In genomic region chr5:54384356-54384933, GRCh38 we compare ENCODE assay signal across 13 cellular contexts.
DNase-seq lines count a peak whose midpoint lies in the region; ATAC-seq and TF ChIP-seq lines count a peak whose summit lies in the region.
"Had no signal": no experiment of that assay in that cellular context is flagged by ENCODE, and none has a peak within 500 bp of the region (broad histone marks: within the 10 kb centered on the region; RNA-seq: fewer than 3 reads in every experiment).

No MANE protein-coding gene starts in this region.

- H3K4me2 ChIP-seq in GM23338 (no peak overlapping the region), hepatocyte (peak overlapping the region; percentile 16), smooth muscle cell (peak overlapping the region; percentile 31)
- H3K4me2 ChIP-seq: A549 had no signal

- H3K4me3 Mint-ChIP-seq in GM23338 = no peak overlapping the region
- H3K4me3 Mint-ChIP-seq in activated CD4-positive, alpha-beta T cell treated with anti-CD3 and anti-CD28 coated beads, Interleukin-2, amount 10 ng/mL, durations not matched to agents 24 days and 14 days = no peak overlapping the region

- peaks cover 21% of the 10 kb centered on the region for H3K9me3 Mint-ChIP-seq in GM23338
- peaks cover 4% of the 10 kb centered on the region for H3K9me3 Mint-ChIP-seq in activated CD4-positive, alpha-beta T cell treated with anti-CD3 and anti-CD28 coated beads, Interleukin-2, amount 10 ng/mL, durations not matched to agents 24 days and 14 days

- H3K4me1 ChIP-seq in GM23338 (ENCODE audit: insufficient read depth) = peaks cover 11% of the 10 kb centered on the region; the same call in 1 of the 2 replicates
- H3K4me1 ChIP-seq in hepatocyte (ENCODE audit: insufficient read depth) = peaks cover 34% of the 10 kb centered on the region
- no peaks in the 10 kb centered on the region for H3K4me1 ChIP-seq in smooth muscle cell (ENCODE audit: low read depth)
- no peaks in the 10 kb centered on the region for H3K4me1 ChIP-seq in upper lobe of right lung
- H3K4me1 ChIP-seq: A549, BE2C, HAP-1 had no signal

- peaks cover 1% of the 10 kb centered on the region for H3K27me3 Mint-ChIP-seq in GM23338 (ENCODE audit: insufficient read depth, low read depth, poor library complexity)
- no peaks in the 10 kb centered on the region for H3K27me3 Mint-ChIP-seq in activated CD4-positive, alpha-beta T cell treated with anti-CD3 and anti-CD28 coated beads, Interleukin-2, amount 10 ng/mL, durations not matched to agents 24 days and 14 days

- H2AFZ ChIP-seq in GM23338 (peak overlapping the region; percentile 59; the same call in 1 of the 2 replicates), hepatocyte (no peak overlapping the region), smooth muscle cell (ENCODE audit: low read depth) (no peak overlapping the region)

- H3K27ac ChIP-seq in GM23338 (ENCODE audit: low read depth) = no peak overlapping the region
- peak overlapping the region; percentile 94 for H3K27ac ChIP-seq in SK-N-MC
- H3K27ac ChIP-seq in hepatocyte = peak overlapping the region; percentile 61
- no peak overlapping the region for H3K27ac ChIP-seq in smooth muscle cell (ENCODE audit: low read depth)
- no peak overlapping the region for H3K27ac ChIP-seq in upper lobe of right lung
- H3K27ac ChIP-seq: A549 had no signal

- H3K9ac ChIP-seq in SK-N-MC (ENCODE audit: insufficient read length) (no peak overlapping the region), smooth muscle cell (ENCODE audit: low read depth) (no peak overlapping the region)

- H3F3A ChIP-seq in GM23338 (replicated peaks; ENCODE audit: low read depth) (no peaks in the 10 kb centered on the region), smooth muscle cell (ENCODE audit: low read depth) (no peaks in the 10 kb centered on the region)

- no peaks in the 10 kb centered on the region for H3K9me2 ChIP-seq in GM23338 (ENCODE audit: insufficient read depth)
- no peaks in the 10 kb centered on the region for H3K9me2 ChIP-seq in hepatocyte (replicated peaks; ENCODE audit: insufficient read depth)

- H3K27ac Mint-ChIP-seq in GM23338 = no peak overlapping the region
- no peak overlapping the region for H3K27ac Mint-ChIP-seq in activated CD4-positive, alpha-beta T cell treated with anti-CD3 and anti-CD28 coated beads, Interleukin-2, amount 10 ng/mL, durations not matched to agents 24 days and 14 days

- H3K27me3 ChIP-seq in GM23338 (ENCODE audit: insufficient read depth) (no peaks in the 10 kb centered on the region), hepatocyte (no peaks in the 10 kb centered on the region), smooth muscle cell (ENCODE audit: low read depth) (no peaks in the 10 kb centered on the region), upper lobe of right lung (no peaks in the 10 kb centered on the region)
- H3K27me3 ChIP-seq: BE2C had no signal

- H3K9me3 ChIP-seq in SK-N-MC (ENCODE audit: low read depth, low read length) = 0 out of 2 replicates have a peak, but pooled peaks cover 4% of the 10 kb centered on the region
- H3K9me3 ChIP-seq in hepatocyte (ENCODE audit: low read depth) = no peaks in the 10 kb centered on the region
- H3K9me3 ChIP-seq in smooth muscle cell (replicated peaks; ENCODE audit: low read depth) = no peaks in the 10 kb centered on the region
- no peaks in the 10 kb centered on the region for H3K9me3 ChIP-seq in upper lobe of right lung
- H3K9me3 ChIP-seq: A549, BE2C, HAP-1 had no signal

- no peak for ATAC-seq in GM23338
- ATAC-seq in upper lobe of right lung = no peak
- ATAC-seq in HG03097 (IDR thresholded peaks at IDR 0.05; ENCODE audit: low FRiP score, unreplicated experiment) = no peak
- ATAC-seq: A549, HepG2 had no signal

- H3K4me3 ChIP-seq in GM23338 = no peak overlapping the region
- H3K4me3 ChIP-seq in SK-N-MC = no peak overlapping the region
- H3K4me3 ChIP-seq in hepatocyte = no peak overlapping the region
- no peak overlapping the region for H3K4me3 ChIP-seq in smooth muscle cell
- H3K4me3 ChIP-seq in upper lobe of right lung = no peak overlapping the region
- H3K4me3 ChIP-seq: A549, HAP-1 had no signal

- TF ChIP-seq CTCF in GM23338 (conservative IDR thresholded peaks at IDR 0.05; ENCODE audit: low read depth in 2 of 2) = no peak
- no peak for TF ChIP-seq CTCF in hepatocyte (IDR thresholded peaks at IDR 0.05; ENCODE audit: poor library complexity)
- TF ChIP-seq CTCF in smooth muscle cell (IDR thresholded peaks at IDR 0.05; ENCODE audit: borderline replicate concordance, insufficient read depth, poor library complexity, severe bottlenecking) = no peak
- no peak for TF ChIP-seq CTCF in upper lobe of right lung (IDR thresholded peaks at IDR 0.05)

- DNase-seq in GM23338 (ENCODE audit: low spot score) (no peak), SK-N-MC (ENCODE audit: low read depth, low spot score) (no peak), hepatocyte (ENCODE audit: low spot score) (no peak), smooth muscle cell (lab: John Stamatoyannopoulos, UW; ENCODE audit: unreplicated experiment) (no peak), putamen (ENCODE audit: low spot score) (no peak), upper lobe of right lung (no peak)
- DNase-seq in activated CD4-positive, alpha-beta T cell treated with anti-CD3 and anti-CD28 coated beads, Interleukin-2, amount 10 ng/mL, durations not matched to agents 24 days and 14 days = no peak
- DNase-seq: BE2C, DMS79 had no signal

- peaks cover 5% of the 10 kb centered on the region; the same call in 1 of the 3 replicates for H3K4me1 Mint-ChIP-seq in GM23338
- H3K4me1 Mint-ChIP-seq in activated CD4-positive, alpha-beta T cell treated with anti-CD3 and anti-CD28 coated beads, Interleukin-2, amount 10 ng/mL, durations not matched to agents 24 days and 14 days = no peaks in the 10 kb centered on the region

- no peaks in the 10 kb centered on the region for H3K79me2 ChIP-seq in GM23338 (replicated peaks; ENCODE audit: insufficient read depth)
- no peaks in the 10 kb centered on the region for H3K79me2 ChIP-seq in hepatocyte
- H3K79me2 ChIP-seq in smooth muscle cell (ENCODE audit: low read depth) = no peaks in the 10 kb centered on the region

- 70% methylated on average over 8 of the region's 8 CpGs for WGBS in hepatocyte (ENCODE audit: low lambda C conversion rate, missing lambda C conversion rate)
- 97% methylated on average over 8 of the region's 8 CpGs for WGBS in smooth muscle cell (ENCODE audit: low lambda C conversion rate)

- intact Hi-C loops in upper lobe of right lung (cut with DNase I) = no loop called here
- intact Hi-C loops in activated CD4-positive, alpha-beta T cell treated with anti-CD3 and anti-CD28 coated beads, Interleukin-2, amount 10 ng/mL, durations not matched to agents 24 days and 14 days (cut with micrococcal nuclease) = no loop called here

- no peaks in the 10 kb centered on the region for H4K20me1 ChIP-seq in GM23338 (replicated peaks; ENCODE audit: insufficient read depth)
- no peaks in the 10 kb centered on the region for H4K20me1 ChIP-seq in hepatocyte (ENCODE audit: insufficient read depth, poor library complexity, severe bottlenecking)
- no peaks in the 10 kb centered on the region for H4K20me1 ChIP-seq in smooth muscle cell (ENCODE audit: low read depth)

- peaks cover 11% of the 10 kb centered on the region; the same call in 2 of the 3 replicates for H3K36me3 Mint-ChIP-seq in GM23338 (ENCODE audit: low read depth)
- H3K36me3 Mint-ChIP-seq in activated CD4-positive, alpha-beta T cell treated with anti-CD3 and anti-CD28 coated beads, Interleukin-2, amount 10 ng/mL, durations not matched to agents 24 days and 14 days (ENCODE audit: low read depth) = no peaks in the 10 kb centered on the region

- H3K36me3 ChIP-seq in GM23338 (ENCODE audit: insufficient read depth) = 0 out of 2 replicates have a peak, but pooled peaks cover 7% of the 10 kb centered on the region
- no peaks in the 10 kb centered on the region for H3K36me3 ChIP-seq in SK-N-MC (ENCODE audit: insufficient read depth, low read length)
- no peaks in the 10 kb centered on the region for H3K36me3 ChIP-seq in hepatocyte (replicated peaks; ENCODE audit: insufficient read depth, low read depth)
- H3K36me3 ChIP-seq in smooth muscle cell (ENCODE audit: low read depth) = no peaks in the 10 kb centered on the region
- H3K36me3 ChIP-seq in upper lobe of right lung = no peaks in the 10 kb centered on the region
- H3K36me3 ChIP-seq: BE2C, HAP-1 had no signal

TF ChIP-seq in GM23338, 12 proteins besides CTCF, POLR2A, EP300 and RAD21 (continues in another document):
- TF ChIP-seq STAT1 (IDR thresholded peaks at IDR 0.05; ENCODE audit: unreplicated experiment) = no peak

Comparison
In these comparisons a context has a peak if more than half of its experiments do, and no peak if none do; other contexts are left out.
1. H3K27ac ChIP-seq: peak in SK-N-MC (single experiment) and hepatocyte (single experiment); none in GM23338 (single experiment), smooth muscle cell (single experiment) and upper lobe of right lung (single experiment).